In the genomic region with DNA sequence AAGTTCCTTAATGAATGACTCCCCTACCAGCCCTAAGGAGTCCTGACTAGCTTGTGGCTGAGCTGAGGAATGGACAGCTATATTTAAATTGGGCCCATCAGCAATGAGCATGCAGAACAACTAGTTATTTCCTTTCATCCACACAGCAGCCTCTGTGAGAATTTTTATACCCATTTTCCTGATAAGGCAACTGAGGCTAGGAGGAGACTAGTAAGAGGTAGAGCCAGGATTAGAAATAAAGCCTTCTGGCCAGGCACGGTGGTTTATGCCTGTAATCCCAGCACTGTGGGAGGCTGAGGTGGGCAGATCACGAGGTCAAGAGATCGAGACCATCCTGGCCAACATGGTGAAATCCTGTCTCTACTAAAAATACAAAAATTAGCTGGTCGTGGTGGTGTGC, we compare ENCODE assay signal across 1 cellular context. TPM values are rescaled to one million over a fixed set of nuclear protein-coding genes. Genes with fewer than 3 reads are reported as not detected.
"Had no signal": no experiment of that assay in that cellular context is flagged by ENCODE, and none has a peak within 500 bp of the region (broad histone marks: within the 10 kb centered on the region; RNA-seq: fewer than 3 reads in every experiment).

No MANE protein-coding gene starts in this region.

RNA-seq across cellular contexts. Expression of a gene that starts 55.9 kb away (rescaled TPM):
- total RNA-seq: G401 had no signal
